16 cellular contexts compared by ENCODE assay signal in genomic region chr13:114026128-114026880, GRCh38. TPM values are rescaled to one million over a fixed set of nuclear protein-coding genes. Genes with fewer than 3 reads are reported as not detected.
DNase-seq lines count a peak whose midpoint lies in the region; ATAC-seq and TF ChIP-seq lines count a peak whose summit lies in the region.
"Had no signal": no experiment of that assay in that cellular context is flagged by ENCODE, and none has a peak within 500 bp of the region (broad histone marks: within the 10 kb centered on the region; RNA-seq: fewer than 3 reads in every experiment).

No MANE protein-coding gene starts in this region.

- peak in 2 of 4 donors; percentile 8 to 16 for ATAC-seq in heart left ventricle
- ATAC-seq: activated CD4-positive, CD25-positive, alpha-beta regulatory T cell treated with anti-CD3 and anti-CD28 coated beads, Interleukin-2, amount 50 U/mL, for 24 hours had no signal

- H3K9me3 ChIP-seq in DOHH2 (ENCODE audit: control insufficient read depth, insufficient read depth, low read length) = peaks cover 7% of the 10 kb centered on the region; the same call in 1 of the 2 replicates
- peaks cover 7% of the 10 kb centered on the region; the same call in 1 of the 2 replicates for H3K9me3 ChIP-seq in SU-DHL-6 (ENCODE audit: insufficient read depth, low read length)
- H3K9me3 ChIP-seq in heart left ventricle = no peaks in the 10 kb centered on the region
- H3K9me3 ChIP-seq: neutrophil had no signal

- no peak for TF ChIP-seq POLR2A in heart left ventricle (IDR thresholded peaks at IDR 0.05)

- H3K27ac ChIP-seq in DOHH2 (ENCODE audit: low read depth, low read length) = peak overlapping the region; percentile 67; the same call in 1 of the 2 replicates
- peak overlapping the region; percentile 94 for H3K27ac ChIP-seq in SU-DHL-6 (ENCODE audit: low read depth, low read length)
- peak overlapping the region in 8 of 12 donors; percentile 6 to 63 (median 34) for H3K27ac ChIP-seq in heart left ventricle
- peak overlapping the region; percentile 53 for H3K27ac ChIP-seq in rectal smooth muscle tissue (ENCODE audit: low read depth, low read length)

- DNase-seq in heart left ventricle (peak in 3 of 5 donors; percentile 27 to 57 (median 28)), KG1 (lab: John Stamatoyannopoulos, UW) (no peak), GM20000 (ENCODE audit: low spot score) (no peak), A172 (ENCODE audit: low spot score) (no peak)
- no peak for DNase-seq in NK-92 treated with Interleukin-12 subunit alpha and Interleukin-12 subunit beta, amount 100 ng/mL, for 24 hours (lab: John Stamatoyannopoulos, UW)
- DNase-seq: activated gamma-delta T cell treated with Interleukin-2 at 50 U/mL for 16 hours; CD4-positive, CD25-positive, alpha-beta regulatory T cell; effector memory CD4-positive, alpha-beta T cell; NCI-H1436 treated with DMSO at 0.1 percent for 48 hours; SHP77; stimulated activated CD4-positive, alpha-beta T cell treated with anti-CD3 and anti-CD28 coated beads, Interleukin-4, amount 100 ng/mL, for 24 hours had no signal

- 80 to 87% (median 83%) methylated on average over 18 to 21 of the region's 21 CpGs for WGBS in heart left ventricle, 4 donors

- no peaks in the 10 kb centered on the region for H4K20me1 ChIP-seq in DOHH2 (ENCODE audit: control insufficient read depth, insufficient read depth, low read depth, low read length)
- no peaks in the 10 kb centered on the region for H4K20me1 ChIP-seq in SU-DHL-6 (ENCODE audit: low read depth, low read length)

- no peaks in the 10 kb centered on the region for H3K36me3 ChIP-seq in DOHH2 (ENCODE audit: control insufficient read depth, low read length)
- no peaks in the 10 kb centered on the region for H3K36me3 ChIP-seq in SU-DHL-6 (ENCODE audit: low read length)
- peaks cover 0 to 63% (median 5%) of the 10 kb centered on the region in 9 donors for H3K36me3 ChIP-seq in heart left ventricle
- H3K36me3 ChIP-seq in rectal smooth muscle tissue (ENCODE audit: control insufficient read depth, insufficient read depth, low read length) = peaks cover 7% of the 10 kb centered on the region

- H3K4me3 ChIP-seq in DOHH2 (ENCODE audit: low read length) = peak overlapping the region; percentile 59; the same call in 1 of the 2 replicates
- H3K4me3 ChIP-seq in SU-DHL-6 (ENCODE audit: insufficient read depth, low read length, poor library complexity, severe bottlenecking) = peak overlapping the region; percentile 53
- H3K4me3 ChIP-seq in heart left ventricle = peak overlapping the region in 1 of 12 donors; percentile 16
- peak overlapping the region; percentile 17 for H3K4me3 ChIP-seq in rectal smooth muscle tissue (ENCODE audit: low read length)

- H3K27me3 ChIP-seq in DOHH2 (ENCODE audit: control insufficient read depth, low read length) = no peaks in the 10 kb centered on the region
- no peaks in the 10 kb centered on the region for H3K27me3 ChIP-seq in SU-DHL-6 (ENCODE audit: low read length)
- H3K27me3 ChIP-seq in heart left ventricle = no peaks in the 10 kb centered on the region
- no peaks in the 10 kb centered on the region for H3K27me3 ChIP-seq in rectal smooth muscle tissue (ENCODE audit: control insufficient read depth, insufficient read depth, low read length)
- H3K27me3 ChIP-seq: neutrophil had no signal

- H3K4me2 ChIP-seq in DOHH2 (ENCODE audit: low read length) (peak overlapping the region; percentile 68), SU-DHL-6 (ENCODE audit: low read depth, low read length, poor library complexity, severe bottlenecking) (peak overlapping the region; percentile 78)

- no peaks in the 10 kb centered on the region for H3F3A ChIP-seq in DOHH2 (ENCODE audit: control insufficient read depth, insufficient read depth)
- peaks cover 20% of the 10 kb centered on the region for H3F3A ChIP-seq in SU-DHL-6 (ENCODE audit: insufficient read depth)

- no peak for TF ChIP-seq CTCF in DOHH2 (IDR thresholded peaks at IDR 0.05; ENCODE audit: low read depth, low read length, poor library complexity, severe bottlenecking)
- no peak for TF ChIP-seq CTCF in SU-DHL-6 (IDR thresholded peaks at IDR 0.05; ENCODE audit: insufficient read depth, low read length, poor library complexity, severe bottlenecking)
- no peak for TF ChIP-seq CTCF in heart left ventricle (IDR thresholded peaks at IDR 0.05)
- no peak for TF ChIP-seq CTCF in GM20000 (IDR thresholded peaks at IDR 0.05; ENCODE audit: extremely low read depth, missing control alignments)

- no peak overlapping the region for H2AFZ ChIP-seq in SU-DHL-6 (ENCODE audit: low read depth, low read length, severe bottlenecking)

- H3K79me2 ChIP-seq in DOHH2 (ENCODE audit: control insufficient read depth, low read length) = no peaks in the 10 kb centered on the region
- no peaks in the 10 kb centered on the region for H3K79me2 ChIP-seq in SU-DHL-6 (ENCODE audit: insufficient read depth, low read length)

- H3K9me2 ChIP-seq in DOHH2 (replicated peaks; ENCODE audit: control insufficient read depth, low read length) = no peaks in the 10 kb centered on the region
- no peaks in the 10 kb centered on the region for H3K9me2 ChIP-seq in SU-DHL-6 (replicated peaks; ENCODE audit: insufficient read depth, low read length)

- H3K9ac ChIP-seq in SU-DHL-6 (ENCODE audit: low read length) = peak overlapping the region; percentile 62
- H3K9ac ChIP-seq in rectal smooth muscle tissue (ENCODE audit: low read length) = no peak overlapping the region

- H3K4me1 ChIP-seq in DOHH2 (ENCODE audit: control insufficient read depth, low read length) (peaks cover 60% of the 10 kb centered on the region), heart left ventricle (peaks cover 0 to 27% (median 18%) of the 10 kb centered on the region in 12 donors), rectal smooth muscle tissue (ENCODE audit: control insufficient read depth, insufficient read depth, low read length) (peaks cover 19% of the 10 kb centered on the region)

- intact Hi-C loops in heart left ventricle (cut with DNase I) = no loop called here

RNA-seq across cellular contexts. Expression of gene C13orf46, which starts 52.4 kb away (rescaled TPM):
- 1 to 10 TPM in 1 of 9 donors, under 1 TPM in 7, not detected in 1; 0.07 to 3.1 (median 0.43) TPM for total RNA-seq in heart left ventricle
- under 1 TPM; 0.15 to 0.18 TPM for polyA plus RNA-seq in heart left ventricle
- 0.02 and 0.12 TPM in 2 replicates for total RNA-seq in A172 (2014; rRNA removed; shearing (Covaris generic))

Comparison
In these comparisons a context has a peak if more than half of its experiments do, and no peak if none do; other contexts are left out.
1. H3K27ac ChIP-seq: peak in every context shown above with its lines; median percentile 94 in SU-DHL-6; 67 in DOHH2; 53 in rectal smooth muscle tissue; 34 in heart left ventricle.
2. DNase-seq: peak in heart left ventricle (3 of 5); none in KG1 (single experiment), GM20000 (single experiment), NK-92 treated with Interleukin-12 subunit alpha and Interleukin-12 subunit beta, amount 100 ng/mL, for 24 hours (single experiment) and A172 (single experiment).